In the genomic region with DNA sequence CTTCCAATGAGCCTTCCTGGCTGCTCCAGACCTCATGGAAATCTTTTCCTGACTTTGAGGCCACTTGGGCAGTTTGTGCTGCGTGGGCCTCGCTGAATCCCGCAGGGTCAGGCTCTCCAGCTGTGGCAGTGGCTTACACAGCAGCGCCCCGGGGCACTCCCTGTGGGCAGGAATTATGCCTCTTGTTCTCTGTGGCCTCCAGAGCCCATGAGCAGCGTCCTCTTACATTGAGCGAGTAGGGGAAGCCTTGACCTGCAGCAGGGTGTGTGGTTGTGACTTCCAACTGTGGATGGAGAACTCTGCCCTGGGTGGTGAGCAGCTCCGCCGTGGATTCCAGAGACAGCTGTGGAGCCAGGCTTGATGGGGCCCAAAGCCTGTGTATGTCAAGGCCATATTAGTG, we compare ENCODE assay signal across 1 cellular context.
TF ChIP-seq lines count a peak whose summit lies in the region.

No MANE protein-coding gene starts in this region.

TF ChIP-seq in IMR-90, 13 proteins besides CTCF, POLR2A, EP300 and RAD21 (continued from another document):
- TF ChIP-seq, protein P1, sequence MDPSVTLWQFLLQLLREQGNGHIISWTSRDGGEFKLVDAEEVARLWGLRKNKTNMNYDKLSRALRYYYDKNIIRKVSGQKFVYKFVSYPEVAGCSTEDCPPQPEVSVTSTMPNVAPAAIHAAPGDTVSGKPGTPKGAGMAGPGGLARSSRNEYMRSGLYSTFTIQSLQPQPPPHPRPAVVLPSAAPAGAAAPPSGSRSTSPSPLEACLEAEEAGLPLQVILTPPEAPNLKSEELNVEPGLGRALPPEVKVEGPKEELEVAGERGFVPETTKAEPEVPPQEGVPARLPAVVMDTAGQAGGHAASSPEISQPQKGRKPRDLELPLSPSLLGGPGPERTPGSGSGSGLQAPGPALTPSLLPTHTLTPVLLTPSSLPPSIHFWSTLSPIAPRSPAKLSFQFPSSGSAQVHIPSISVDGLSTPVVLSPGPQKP (IDR thresholded peaks at IDR 0.05; ENCODE audit: borderline replicate concordance, low read depth, low read length): no peak
- TF ChIP-seq RFX5 (IDR thresholded peaks at IDR 0.05; ENCODE audit: low read depth, low read length) (no peak), MAFK (IDR thresholded peaks at IDR 0.05; ENCODE audit: low read depth, low read length) (no peak), RCOR1 (IDR thresholded peaks at IDR 0.05; ENCODE audit: insufficient replicate concordance, low read length) (no peak)
- TF ChIP-seq, protein P2, sequence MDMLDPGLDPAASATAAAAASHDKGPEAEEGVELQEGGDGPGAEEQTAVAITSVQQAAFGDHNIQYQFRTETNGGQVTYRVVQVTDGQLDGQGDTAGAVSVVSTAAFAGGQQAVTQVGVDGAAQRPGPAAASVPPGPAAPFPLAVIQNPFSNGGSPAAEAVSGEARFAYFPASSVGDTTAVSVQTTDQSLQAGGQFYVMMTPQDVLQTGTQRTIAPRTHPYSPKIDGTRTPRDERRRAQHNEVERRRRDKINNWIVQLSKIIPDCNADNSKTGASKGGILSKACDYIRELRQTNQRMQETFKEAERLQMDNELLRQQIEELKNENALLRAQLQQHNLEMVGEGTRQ (IDR thresholded peaks at IDR 0.05; ENCODE audit: low read depth, low read length): no peak
TF ChIP-seq in IMR-90: peak in this region for 0.
